7 cellular contexts compared by ENCODE assay signal in the genomic region with DNA sequence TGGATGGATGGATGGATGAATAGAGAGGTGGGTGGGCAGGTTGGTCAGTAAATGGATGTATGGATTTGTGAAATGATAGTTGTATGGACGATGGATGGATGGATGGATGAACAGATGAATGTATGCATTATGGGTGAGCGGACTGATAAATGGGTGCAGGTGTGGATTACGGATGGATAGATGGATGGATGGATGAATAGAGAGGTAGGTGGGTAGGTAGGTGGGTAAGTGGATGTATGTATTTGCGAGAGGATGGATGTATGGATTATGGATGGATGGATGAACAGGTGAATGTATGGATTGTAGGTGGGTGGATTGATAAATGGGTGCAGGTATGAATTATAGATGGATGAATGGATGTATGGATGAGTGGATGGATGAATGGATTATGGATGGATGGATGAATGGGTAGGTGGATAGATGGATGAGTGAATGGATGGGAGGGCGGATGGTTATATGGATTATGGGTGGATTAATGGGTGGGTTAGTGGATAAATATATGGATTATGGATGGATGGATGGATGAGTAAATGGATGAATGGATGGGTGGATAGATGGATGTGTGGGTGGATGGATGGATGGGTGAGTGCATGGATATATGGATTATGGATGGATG. TPM values are rescaled to one million over a fixed set of nuclear protein-coding genes. Genes with fewer than 3 reads are reported as not detected.
"Had no signal": no experiment of that assay in that cellular context is flagged by ENCODE, and none has a peak within 500 bp of the region (broad histone marks: within the 10 kb centered on the region; RNA-seq: fewer than 3 reads in every experiment).

No MANE protein-coding gene starts in this region.

- H3K27ac ChIP-seq: HL-60 had no signal

- H2AFZ ChIP-seq: GM23338 had no signal

- H3K36me3 ChIP-seq: HAP-1 had no signal

- H3K9me3 ChIP-seq: HAP-1 had no signal

- DNase-seq: H7, KG1 had no signal

- H3K4me3 ChIP-seq: GM23338, HAP-1 had no signal

- ATAC-seq: GM23338, HCT116 had no signal

- H3K4me2 ChIP-seq: GM23338 had no signal

RNA-seq across cellular contexts. Expression of a gene that starts 42.8 kb away (rescaled TPM):
- polyA plus RNA-seq: IgD-negative memory B cell had no signal
